Comparison of ENCODE assay signal across 21 cellular contexts in the genomic region with DNA sequence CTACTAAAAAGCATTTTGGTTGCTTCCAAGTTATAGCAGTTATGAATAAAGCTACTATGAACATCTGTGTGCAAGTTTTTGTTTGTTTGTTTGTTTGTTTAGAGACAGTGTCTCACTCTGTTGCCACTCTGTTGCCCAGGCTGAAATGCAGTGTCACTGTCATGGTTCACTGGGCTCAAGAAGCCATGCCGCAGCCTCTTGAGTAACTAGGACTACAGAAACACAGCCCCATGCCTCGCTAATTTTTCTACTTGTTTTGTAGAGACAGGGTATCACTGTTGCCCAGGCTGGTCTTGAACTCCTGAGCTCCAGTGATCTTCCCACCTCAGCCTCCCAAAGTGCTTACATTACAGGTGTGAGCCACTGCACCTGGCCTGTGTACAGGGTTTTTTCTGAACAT.
"Had no signal": no experiment of that assay in that cellular context is flagged by ENCODE, and none has a peak within 500 bp of the region (broad histone marks: within the 10 kb centered on the region; RNA-seq: fewer than 3 reads in every experiment).

No MANE protein-coding gene starts in this region.

- H3K27me3 Mint-ChIP-seq: activated CD8-positive, alpha-beta T cell treated with anti-CD3 and anti-CD28 coated beads for 36 hours; activated naive CD8-positive, alpha-beta T cell treated with anti-CD3 and anti-CD28 coated beads, Interleukin-2, amount 10 ng/mL, durations not matched to agents 7 days and 5 days; T-cell had no signal

- H3K4me1 Mint-ChIP-seq: activated naive CD8-positive, alpha-beta T cell treated with anti-CD3 and anti-CD28 coated beads, Interleukin-2, amount 10 ng/mL, durations not matched to agents 7 days and 5 days; T-cell had no signal

- H3K27ac Mint-ChIP-seq: activated CD8-positive, alpha-beta T cell treated with anti-CD3 and anti-CD28 coated beads for 36 hours; activated naive CD8-positive, alpha-beta T cell treated with anti-CD3 and anti-CD28 coated beads, Interleukin-2, amount 10 ng/mL, durations not matched to agents 7 days and 5 days; activated T-cell treated with anti-CD3 and anti-CD28 coated beads, Interleukin-2, amount 50 U/mL, for 72 hours; T-cell had no signal

- H3K4me3 Mint-ChIP-seq: activated CD8-positive, alpha-beta T cell treated with anti-CD3 and anti-CD28 coated beads for 36 hours; activated naive CD8-positive, alpha-beta T cell treated with anti-CD3 and anti-CD28 coated beads, Interleukin-2, amount 10 ng/mL, durations not matched to agents 7 days and 5 days; activated T-cell treated with anti-CD3 and anti-CD28 coated beads, Interleukin-2, amount 50 U/mL, for 72 hours; T-cell had no signal

- DNase-seq: activated CD4-positive, alpha-beta T cell treated with anti-CD3 and anti-CD28 coated beads, Interleukin-2, amount 50 U/mL, for 1 hour; activated CD4-positive, CD25-positive, alpha-beta regulatory T cell; activated CD8-positive, alpha-beta memory T cell treated with anti-CD3 and anti-CD28 coated beads, Interleukin-2, amount 50 U/mL, for 4 hours; activated CD8-positive, alpha-beta T cell treated with anti-CD3 and anti-CD28 coated beads for 36 hours; activated naive CD4-positive, alpha-beta T cell treated with anti-CD3 and anti-CD28 coated beads, Interleukin-2, amount 50 U/mL, for 16 hours; activated naive CD8-positive, alpha-beta T cell treated with anti-CD3 and anti-CD28 coated beads, Interleukin-2, amount 10 ng/mL, durations not matched to agents 7 days and 5 days; activated T-cell treated with anti-CD3 and anti-CD28 coated beads, Interleukin-2, amount 50 U/mL, for 72 hours; adrenal gland; anterior cingulate cortex; colonic mucosa; Karpas-422; NCI-H1048; NCI-H146; NCI-H187 treated with DMSO at 0.1 percent for 48 hours; NCI-H2081 treated with DMSO at 0.1 percent for 48 hours; NCI-H526 treated with DMSO at 0.1 percent for 48 hours; NCI-H82; NK-92 treated with Interleukin-12 subunit alpha and Interleukin-12 subunit beta, amount 100 ng/mL, for 24 hours; OCI-M1; RPMI8226; T-cell had no signal

- H3K36me3 Mint-ChIP-seq: activated naive CD8-positive, alpha-beta T cell treated with anti-CD3 and anti-CD28 coated beads, Interleukin-2, amount 10 ng/mL, durations not matched to agents 7 days and 5 days; T-cell had no signal
